ENCODE assay signal across 18 cellular contexts in the genomic region with DNA sequence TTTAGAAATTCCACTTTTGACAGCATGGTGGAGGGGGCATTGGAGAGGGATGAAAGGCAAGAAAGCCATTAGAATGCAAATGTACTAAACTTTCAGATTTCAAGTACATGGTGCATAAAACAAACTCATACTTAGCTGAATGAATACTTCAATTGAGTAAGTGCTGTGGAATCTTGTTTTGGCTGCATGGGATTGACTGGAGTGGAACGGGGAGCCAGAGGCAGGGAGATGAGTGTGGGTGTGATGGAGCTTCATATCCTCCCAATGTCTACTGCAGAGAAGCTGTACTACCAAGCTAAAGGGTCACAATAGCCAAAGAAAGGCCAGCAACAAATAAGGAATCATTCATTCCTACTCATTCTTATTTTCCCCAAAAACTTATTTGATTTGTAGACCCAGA. TPM values are rescaled to one million over a fixed set of nuclear protein-coding genes. Genes with fewer than 3 reads are reported as not detected.
DNase-seq lines count a peak whose midpoint lies in the region; ATAC-seq and TF ChIP-seq lines count a peak whose summit lies in the region.
"Had no signal": no experiment of that assay in that cellular context is flagged by ENCODE, and none has a peak within 500 bp of the region (broad histone marks: within the 10 kb centered on the region; RNA-seq: fewer than 3 reads in every experiment).

No MANE protein-coding gene starts in this region.

- DNase-seq in GM04503 (ENCODE audit: low read depth) (peak; percentile 30), astrocyte of the spinal cord (ENCODE audit: low read depth, low spot score) (peak; percentile 16), kidney epithelial cell (ENCODE audit: low read depth) (peak; percentile 10), SK-N-DZ (ENCODE audit: low spot score) (no peak), vagina (ENCODE audit: extremely low spot score in 2 of 2) (no peak)
- DNase-seq: H7, Kasumi-1, NCI-H1105 treated with DMSO at 0.1 percent for 48 hours, NCI-H187 treated with DMSO at 0.1 percent for 48 hours, NCI-H2171, NCI-H446 treated with DMSO at 0.1 percent for 48 hours, NCI-H748 treated with DMSO at 0.1 percent for 48 hours, RPMI8226, SIG-M5, SW 1271 had no signal

- no peak for TF ChIP-seq POLR2A in vagina (IDR thresholded peaks at IDR 0.05)

- H3K4me1 ChIP-seq in vagina = no peaks in the 10 kb centered on the region
- H3K4me1 ChIP-seq: BLaER1 treated with 17β-estradiol and CSF1 and Interleukin-3, amounts not matched to agents 10 nM and 100 nM had no signal

- ATAC-seq in HG03045 (IDR thresholded peaks at IDR 0.05; ENCODE audit: unreplicated experiment) (no peak), HG03354 (IDR thresholded peaks at IDR 0.05; ENCODE audit: poor library complexity, severe bottlenecking, unreplicated experiment) (no peak)

- TF ChIP-seq CTCF in astrocyte of the spinal cord (IDR thresholded peaks at IDR 0.05; ENCODE audit: low read depth, low read length) = no peak
- no peak for TF ChIP-seq CTCF in kidney epithelial cell (IDR thresholded peaks at IDR 0.05; ENCODE audit: insufficient read depth, low read length, poor library complexity, severe bottlenecking)
- no peak for TF ChIP-seq CTCF in vagina (IDR thresholded peaks at IDR 0.05)

- no peaks in the 10 kb centered on the region for H3K9me3 ChIP-seq in vagina

- intact Hi-C loops in vagina (cut with DNase I) = no loop called here

- in situ Hi-C loops in astrocyte of the spinal cord (cut with HindIII; ENCODE audit: low sequenced_read_pairs) = no loop called here

- no peak overlapping the region for H3K27ac ChIP-seq in vagina
- H3K27ac ChIP-seq: BLaER1 treated with 17β-estradiol and CSF1 and Interleukin-3, amounts not matched to agents 10 nM and 100 nM had no signal

- H3K36me3 ChIP-seq in kidney epithelial cell (ENCODE audit: control insufficient read depth, insufficient read depth, low read length) (no peaks in the 10 kb centered on the region), vagina (peaks cover 0 to 46% of the 10 kb centered on the region in 2 donors)

- H3K4me3 ChIP-seq in astrocyte of the spinal cord (ENCODE audit: low read depth, low read length) = no peak overlapping the region
- H3K4me3 ChIP-seq in kidney epithelial cell (ENCODE audit: low read depth, low read length) = no peak overlapping the region
- no peak overlapping the region for H3K4me3 ChIP-seq in vagina
- H3K4me3 ChIP-seq: BLaER1 treated with 17β-estradiol and CSF1 and Interleukin-3, amounts not matched to agents 10 nM and 100 nM had no signal

- H3K27me3 ChIP-seq in kidney epithelial cell (ENCODE audit: control insufficient read depth, insufficient read depth, low read length) (no peaks in the 10 kb centered on the region), vagina (no peaks in the 10 kb centered on the region)
- H3K27me3 ChIP-seq: BLaER1 treated with 17β-estradiol and CSF1 and Interleukin-3, amounts not matched to agents 10 nM and 100 nM had no signal

RNA-seq across cellular contexts. Expression of a gene that starts 52.3 kb away (rescaled TPM):
- 12.6 and 14.9 TPM in 2 replicates for total RNA-seq in kidney epithelial cell
- 8.0 and 12.3 TPM in 2 replicates for polyA plus RNA-seq in SK-N-DZ (2014; cell fraction: cytosol; rRNA removed)
- 7.1 and 8.3 TPM in 2 replicates for polyA plus RNA-seq in SK-N-DZ (2014; cell fraction: nucleus; rRNA removed)
- 10.6 TPM for total RNA-seq in vagina

Comparison
In these comparisons a context has a peak if more than half of its experiments do, and no peak if none do; other contexts are left out.
1. DNase-seq: peak in GM04503 (single experiment), astrocyte of the spinal cord (single experiment) and kidney epithelial cell (single experiment); none in SK-N-DZ (single experiment) and vagina (0 of 2).